ENCODE assay signal across 33 cellular contexts in the genomic region with DNA sequence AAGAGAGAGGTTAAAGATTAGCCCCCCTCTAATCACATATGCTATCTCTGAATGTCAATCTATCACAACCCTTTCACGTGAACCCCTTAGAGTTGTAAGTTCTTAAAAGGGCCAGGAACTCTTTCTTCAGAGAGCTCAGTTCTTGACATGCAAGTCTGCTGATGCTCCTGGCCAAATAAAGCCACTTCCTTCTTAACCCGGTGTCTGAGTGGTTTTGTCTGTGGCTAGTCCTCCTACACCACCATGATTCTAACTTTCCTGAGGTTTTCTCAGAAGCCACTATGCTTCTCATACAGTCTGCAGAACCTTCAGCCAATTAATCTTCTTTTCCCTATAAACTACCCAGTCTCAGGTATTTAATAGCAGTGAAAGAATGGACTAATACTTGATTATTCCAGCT.
"Had no signal": no experiment of that assay in that cellular context is flagged by ENCODE, and none has a peak within 500 bp of the region (broad histone marks: within the 10 kb centered on the region; RNA-seq: fewer than 3 reads in every experiment).

No MANE protein-coding gene starts in this region.

- ATAC-seq: activated CD8-positive, alpha-beta memory T cell treated with anti-CD3 and anti-CD28 coated beads, Interleukin-2, amount 10 ng/mL, durations not matched to agents 7 days and 5 days; body of pancreas; K562 had no signal

- DNase-seq: activated CD4-positive, alpha-beta T cell treated with anti-CD3 and anti-CD28 coated beads, Interleukin-2, amount 10 ng/mL, durations not matched to agents 24 days and 14 days; activated CD4-positive, alpha-beta T cell treated with anti-CD3 and anti-CD28 coated beads, Interleukin-2, amount 50 U/mL, for 48 hours; activated CD4-positive, CD25-positive, alpha-beta regulatory T cell; activated CD8-positive, alpha-beta memory T cell treated with anti-CD3 and anti-CD28 coated beads for 24 hours; activated CD8-positive, alpha-beta memory T cell treated with anti-CD3 and anti-CD28 coated beads, Interleukin-2, amount 10 ng/mL, durations not matched to agents 7 days and 5 days; activated CD8-positive, alpha-beta memory T cell treated with anti-CD3 and anti-CD28 coated beads, Interleukin-2, amount 50 U/mL, for 48 hours; activated effector memory CD4-positive, alpha-beta T cell treated with Interleukin-2 at 50 U/mL for 16 hours; activated naive CD4-positive, alpha-beta T cell; activated naive CD4-positive, alpha-beta T cell treated with anti-CD3 and anti-CD28 coated beads, Interleukin-2, amount 50 U/mL, for 16 hours; activated naive CD8-positive, alpha-beta T cell treated with anti-CD3 and anti-CD28 coated beads, Interleukin-2, amount 10 ng/mL, durations not matched to agents 7 days and 5 days; activated T-cell treated with anti-CD3 and anti-CD28 coated beads, Interleukin-2, amount 50 U/mL, for 48 hours; adrenal gland; body of pancreas; cerebellar nuclear complex; cortex of kidney; Karpas-422; MM.1S; NCI-H1105; NCI-H1417 treated with DMSO at 0.1 percent for 48 hours; NCI-H187 treated with DMSO at 0.1 percent for 48 hours; NCI-H2081; NCI-H226; NCI-H446 treated with DMSO at 0.1 percent for 48 hours; NCI-H524; NCI-H69; NK-92 treated with Interleukin-12 subunit alpha and Interleukin-12 subunit beta, amount 100 ng/mL, for 24 hours; Right ventricle myocardium superior; SW 1271; T-helper 1 cell; T-helper 9 cell; WERI-Rb-1 had no signal

- H3K4me3 ChIP-seq: adrenal gland, body of pancreas, breast epithelium, K562 had no signal
